Comparison of ENCODE assay signal across 25 cellular contexts in the genomic region with DNA sequence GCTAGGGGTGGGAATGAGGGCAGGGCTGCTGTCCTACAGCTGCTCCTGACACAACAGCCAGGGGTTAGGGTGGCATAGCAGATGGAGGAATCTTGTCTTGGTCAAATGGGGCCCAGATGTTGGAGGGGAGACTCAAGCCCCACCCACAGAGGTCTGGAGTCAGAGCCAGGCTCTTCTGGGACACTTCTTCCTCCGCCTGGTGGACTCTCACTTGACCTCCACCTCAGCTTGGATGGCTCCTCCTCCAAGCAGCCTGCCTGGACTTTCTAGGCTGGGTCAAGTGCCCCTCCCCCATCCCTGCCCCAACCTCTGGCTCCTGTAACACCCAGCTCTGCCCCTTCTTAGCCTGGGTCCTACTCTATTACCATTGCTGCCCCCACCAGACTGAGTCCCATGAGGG. TPM values are rescaled to one million over a fixed set of nuclear protein-coding genes. Genes with fewer than 3 reads are reported as not detected.
DNase-seq lines count a peak whose midpoint lies in the region; ATAC-seq, FAIRE-seq and TF ChIP-seq lines count a peak whose summit lies in the region.
"Had no signal": no experiment of that assay in that cellular context is flagged by ENCODE, and none has a peak within 500 bp of the region (broad histone marks: within the 10 kb centered on the region; RNA-seq: fewer than 3 reads in every experiment).

No MANE protein-coding gene starts in this region.

- H3K9me3 ChIP-seq in A549, result no peaks in the 10 kb centered on the region
- H3K9me3 ChIP-seq in HUES48 (ENCODE audit: control insufficient read depth, insufficient read depth, low read length), result no peaks in the 10 kb centered on the region
- H3K9me3 ChIP-seq in left lung, result no peaks in the 10 kb centered on the region
- H3K9me3 ChIP-seq in vagina, result no peaks in the 10 kb centered on the region
- H3K9me3 ChIP-seq: esophagus squamous epithelium, upper lobe of left lung had no signal

- H3K4me2 ChIP-seq in A549, result peak overlapping the region; percentile 32; the same call in 1 of the 3 replicates

- no peak; the same call in 2 of the 3 replicates for TF ChIP-seq CTCF in A549 (IDR thresholded peaks at IDR 0.05)
- TF ChIP-seq CTCF in left lung (IDR thresholded peaks at IDR 0.05), result no peak
- no peak for TF ChIP-seq CTCF in vagina (IDR thresholded peaks at IDR 0.05)

- peaks cover 53% of the 10 kb centered on the region for H3K4me1 ChIP-seq in A549
- peaks cover 33% of the 10 kb centered on the region for H3K4me1 ChIP-seq in HUES48 (ENCODE audit: control insufficient read depth, insufficient read depth, low read length)
- peaks cover 24 to 26% of the 10 kb centered on the region in 2 donors for H3K4me1 ChIP-seq in left lung
- peaks cover 28% of the 10 kb centered on the region for H3K4me1 ChIP-seq in vagina

- H3K27me3 ChIP-seq in HUES48 (ENCODE audit: control insufficient read depth, insufficient read depth, low read length), result no peaks in the 10 kb centered on the region
- H3K27me3 ChIP-seq in left lung, result no peaks in the 10 kb centered on the region
- no peaks in the 10 kb centered on the region for H3K27me3 ChIP-seq in vagina
- H3K27me3 ChIP-seq: esophagus squamous epithelium, upper lobe of left lung had no signal

- CTCF ChIA-PET in A549 (lab: Yijun Ruan, JAX), result interaction anchor here (1.4 to 7.6 kb wide), 5 partner anchors 14 to 67 kb away, joined by 3 to 55 read pairs (median 21); no protein-coding TSS in a partner anchor

- DNase-seq in A549 (ENCODE audit: low read depth in 1 of 2, low spot score in 1 of 2) (no peak), astrocyte of the hippocampus (ENCODE audit: low read depth, low spot score) (peak; percentile 2), left lung (peak; percentile 18 to 33), kidney glomerular epithelial cell (lab: John Stamatoyannopoulos, UW) (no peak), MV-4-11 (lab: John Stamatoyannopoulos, UW) (no peak), vagina (ENCODE audit: extremely low spot score in 2 of 2) (no peak), AML-193 (lab: John Stamatoyannopoulos, UW) (no peak)
- DNase-seq: activated CD8-positive, alpha-beta T cell treated with anti-CD3 and anti-CD28 coated beads, Interleukin-2, amount 10 ng/mL, durations not matched to agents 7 days and 5 days; activated effector memory CD4-positive, alpha-beta T cell treated with Interleukin-2 at 50 U/mL for 16 hours; anterior cingulate cortex; C1 segment of cervical spinal cord; effector memory CD4-positive, alpha-beta T cell; esophagus squamous epithelium; GF-D8; RPMI8226; stimulated activated CD4-positive, alpha-beta T cell treated with anti-CD3 and anti-CD28 coated beads, Interleukin-4, amount 100 ng/mL, for 4 hours; substantia nigra; T-helper 17 cell had no signal

- TF ChIP-seq EP300 in A549 (IDR thresholded peaks at IDR 0.05), result no peak

- no peak overlapping the region for H3K9ac ChIP-seq in HUES48 (ENCODE audit: low read depth, low read length)

- no peak for TF ChIP-seq RAD21 in A549 (conservative IDR thresholded peaks at IDR 0.05 in 1 of 2, IDR thresholded peaks at IDR 0.05 in 1 of 2)

- FAIRE-seq in A549 (lab: Jason Lieb, UNC), result no peak

- POLR2A ChIA-PET in A549 (lab: Yijun Ruan, JAX), result interaction anchor here (0.7 to 1.2 kb wide), 2 partner anchors 19 to 33 kb away, joined by 3 read pairs; no protein-coding TSS in a partner anchor

- H3K4me3 ChIP-seq in A549 (no peak overlapping the region), HUES48 (ENCODE audit: low read depth, low read length) (no peak overlapping the region), left lung (no peak overlapping the region), vagina (no peak overlapping the region)
- H3K4me3 ChIP-seq: coronary artery, esophagus squamous epithelium, lung, SK-N-MC, upper lobe of left lung had no signal

- H3K36me3 ChIP-seq in HUES48 (ENCODE audit: control insufficient read depth, insufficient read depth, low read length) (peaks cover under 1% of the 10 kb centered on the region; the same call in 1 of the 2 replicates), left lung (peaks cover 0 to 8% of the 10 kb centered on the region in 2 donors), vagina (peaks cover 0 to 5% of the 10 kb centered on the region in 2 donors)

- ATAC-seq in A549 (peak; percentile 35 to 49), left lung (peak; percentile 3)
- ATAC-seq: activated CD8-positive, alpha-beta T cell treated with anti-CD3 and anti-CD28 coated beads, Interleukin-2, amount 10 ng/mL, durations not matched to agents 7 days and 5 days; sciatic nerve; stimulated activated memory B cell treated with anti-CD40 and anti-IgM and Interleukin-4, amounts not matched to agents 10 μg/mL and 1 μg/mL and 100 μg/mL, for 72 hours; T-helper 17 cell had no signal

- intact Hi-C loops in left lung (cut with DNase I) (no loop called here), vagina (cut with DNase I) (no loop called here)

- TF ChIP-seq POLR2A in A549 (IDR thresholded peaks at IDR 0.05; ENCODE audit: low read length) (no peak), vagina (IDR thresholded peaks at IDR 0.05) (no peak)

- H3K27ac ChIP-seq in A549 (peak overlapping the region; percentile 13 to 62; a peak in 3 of 6 replicates), HUES48 (ENCODE audit: low read depth, low read length) (peak overlapping the region; percentile 11), left lung (no peak overlapping the region), vagina (no peak overlapping the region)
- H3K27ac ChIP-seq: coronary artery, SK-N-MC, upper lobe of left lung had no signal

- 100% methylated on average over 1 of the region's 1 CpG for WGBS in A549 (ENCODE audit: missing lambda C conversion rate)

TF ChIP-seq in A549, 52 proteins besides CTCF, POLR2A, EP300 and RAD21:
- TF ChIP-seq ZFP36 (IDR thresholded peaks at IDR 0.05; ENCODE audit: borderline replicate concordance, partially characterized antibody) (peak; percentile 38), NFE2L2 (conservative IDR thresholded peaks at IDR 0.05; ENCODE audit: low read length) (no peak), HOXB13 (CRISPR knock-in tag; IDR thresholded peaks at IDR 0.05; ENCODE audit: low read depth) (no peak)
- TF ChIP-seq, protein P1, sequence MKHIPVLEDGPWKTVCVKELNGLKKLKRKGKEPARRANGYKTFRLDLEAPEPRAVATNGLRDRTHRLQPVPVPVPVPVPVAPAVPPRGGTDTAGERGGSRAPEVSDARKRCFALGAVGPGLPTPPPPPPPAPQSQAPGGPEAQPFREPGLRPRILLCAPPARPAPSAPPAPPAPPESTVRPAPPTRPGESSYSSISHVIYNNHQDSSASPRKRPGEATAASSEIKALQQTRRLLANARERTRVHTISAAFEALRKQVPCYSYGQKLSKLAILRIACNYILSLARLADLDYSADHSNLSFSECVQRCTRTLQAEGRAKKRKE (CRISPR knock-in tag; IDR thresholded peaks at IDR 0.05; ENCODE audit: low read depth), result no peak

RNA-seq across cellular contexts. Expression of a gene that starts 35.5 kb away (rescaled TPM):
- polyA plus RNA-seq in A549 (2011; rRNA removed) (55.0 and 59.3 TPM in 2 replicates), A549 (2017; fragmentation: RNase III; extraction: RNeasy Plus Mini Kit Qiagen cat#74134 plus additional on column Dnase treatment) (87.1 to 93.8 TPM (median 93.2 TPM) in 3 replicates)
- 112 and 122 TPM in 2 replicates for polyA plus RNA-seq in A549 (2012; cell fraction: cytosol; rRNA removed)
- 317 and 462 TPM in 2 replicates for polyA plus RNA-seq in A549 (2012; cell fraction: nucleus; rRNA removed)
- polyA minus RNA-seq in A549 (2011; rRNA and poly(A)+ RNA removed), result 99.4 and 100.0 TPM in 2 replicates
- total RNA-seq in left lung (10 to 100 TPM; 36.9 to 62.6 TPM), vagina (264 TPM)
- total RNA-seq: activated CD8-positive, alpha-beta T cell treated with anti-CD3 and anti-CD28 coated beads, Interleukin-2, amount 10 ng/mL, durations not matched to agents 7 days and 5 days; T-helper 17 cell had no signal

RNA-seq across cellular contexts. Expression of a gene that starts 47.0 kb away (rescaled TPM):
- polyA plus RNA-seq in A549 (2011; rRNA removed) (2.3 and 2.9 TPM in 2 replicates), A549 (2017; fragmentation: RNase III; extraction: RNeasy Plus Mini Kit Qiagen cat#74134 plus additional on column Dnase treatment) (5.9 to 6.7 TPM (median 6.3 TPM) in 3 replicates)
- polyA plus RNA-seq in A549 (2012; cell fraction: cytosol; rRNA removed), result 6.0 and 9.1 TPM in 2 replicates
- polyA plus RNA-seq in A549 (2012; cell fraction: nucleus; rRNA removed), result 5.6 and 8.7 TPM in 2 replicates
- polyA minus RNA-seq in A549 (2011; rRNA and poly(A)+ RNA removed), result 6.3 and 8.5 TPM in 2 replicates
- total RNA-seq in left lung (not detected), vagina (0.98 TPM)
- total RNA-seq: lung, sciatic nerve, T-helper 17 cell had no signal
- polyA plus RNA-seq: lung had no signal

Comparison
In these comparisons a context has a peak if more than half of its experiments do, and no peak if none do; other contexts are left out.
1. DNase-seq: peak in astrocyte of the hippocampus (single experiment) and left lung (2 of 2); none in A549 (0 of 2), kidney glomerular epithelial cell (single experiment), MV-4-11 (single experiment), vagina (0 of 2) and AML-193 (0 of 2).
2. H3K27ac ChIP-seq: peak in A549 (2 of 2) and HUES48 (single experiment); none in left lung (0 of 2) and vagina (single experiment).